ENCODE assay signal across 1 cellular context in the genomic region with DNA sequence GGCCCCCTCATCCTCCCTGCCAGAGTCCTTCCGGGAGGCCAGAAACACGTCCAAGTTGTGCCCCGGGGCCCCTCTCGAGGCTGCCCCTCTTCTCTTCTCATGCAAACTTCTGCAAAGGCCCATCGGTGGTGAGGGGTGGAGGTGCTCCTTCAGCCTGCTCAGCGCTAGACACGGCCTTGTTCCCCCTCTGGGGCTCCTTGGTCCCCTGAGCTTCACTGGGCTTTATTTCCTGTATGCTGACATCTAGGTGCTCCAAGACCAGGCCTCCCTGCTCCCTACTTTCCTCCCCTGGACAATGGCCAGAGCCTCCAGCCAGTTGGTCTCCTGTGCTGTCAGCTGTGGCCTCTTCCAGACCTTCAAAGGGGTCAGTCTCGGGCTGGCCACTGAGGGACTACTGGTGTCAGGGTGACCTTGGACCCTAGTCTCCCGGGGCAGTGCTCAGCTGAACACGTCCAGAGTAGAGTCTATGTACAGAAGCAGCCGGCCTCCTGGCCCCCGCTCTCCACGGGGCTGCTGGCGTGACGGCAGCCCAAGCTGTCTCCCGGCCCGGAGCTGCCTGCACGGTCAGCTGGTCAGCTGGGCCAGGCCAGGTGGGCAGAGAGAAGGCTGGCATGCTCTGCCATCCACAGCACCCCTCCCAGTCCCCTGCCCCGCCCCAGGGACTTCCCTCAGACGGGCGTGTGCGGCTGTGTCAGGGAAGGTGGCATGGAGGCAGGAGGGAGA.
TF ChIP-seq lines count a peak whose summit lies in the region.

No MANE protein-coding gene starts in this region.

TF ChIP-seq in HepG2, 621 proteins besides CTCF, POLR2A, EP300 and RAD21 (continued from another document and continues in another):
- TF ChIP-seq, protein P1, sequence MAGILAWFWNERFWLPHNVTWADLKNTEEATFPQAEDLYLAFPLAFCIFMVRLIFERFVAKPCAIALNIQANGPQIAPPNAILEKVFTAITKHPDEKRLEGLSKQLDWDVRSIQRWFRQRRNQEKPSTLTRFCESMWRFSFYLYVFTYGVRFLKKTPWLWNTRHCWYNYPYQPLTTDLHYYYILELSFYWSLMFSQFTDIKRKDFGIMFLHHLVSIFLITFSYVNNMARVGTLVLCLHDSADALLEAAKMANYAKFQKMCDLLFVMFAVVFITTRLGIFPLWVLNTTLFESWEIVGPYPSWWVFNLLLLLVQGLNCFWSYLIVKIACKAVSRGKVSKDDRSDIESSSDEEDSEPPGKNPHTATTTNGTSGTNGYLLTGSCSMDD (CRISPR knock-in tag; IDR thresholded peaks at IDR 0.05) = no peak
- TF ChIP-seq HOXA9 (CRISPR knock-in tag; IDR thresholded peaks at IDR 0.05; ENCODE audit: borderline replicate concordance) (no peak), NONO (IDR thresholded peaks at IDR 0.05) (no peak), NONO (CRISPR knock-in tag; conservative IDR thresholded peaks at IDR 0.05) (peak; percentile 82; the same call in 1 of the 2 replicates), ZNF850 (CRISPR knock-in tag; conservative IDR thresholded peaks at IDR 0.05) (no peak), DPF2 (CRISPR knock-in tag; IDR thresholded peaks at IDR 0.05; ENCODE audit: borderline replicate concordance, low read depth) (peak; percentile 55), ZSCAN25 (CRISPR knock-in tag; IDR thresholded peaks at IDR 0.05) (peak; percentile 66; the same call in 1 of the 2 replicates), ZNF510 (CRISPR knock-in tag; IDR thresholded peaks at IDR 0.05; ENCODE audit: low read depth) (0 out of 2 replicates have a peak, but pooled peaks have one; percentile 34), KLF13 (CRISPR knock-in tag; IDR thresholded peaks at IDR 0.05) (no peak), PCBP2 (optimal IDR thresholded peaks at IDR 0.05; ENCODE audit: low read depth, low read length, poor library complexity, severe bottlenecking) (no peak), ZMAT3 (CRISPR knock-in tag; conservative IDR thresholded peaks at IDR 0.05) (peak; percentile 91), ZBTB21 (CRISPR knock-in tag; IDR thresholded peaks at IDR 0.05) (no peak), HNF4G (IDR thresholded peaks at IDR 0.05; ENCODE audit: borderline replicate concordance, low read depth, low read length) (peak; percentile 86), HNF4G (CRISPR knock-in tag; IDR thresholded peaks at IDR 0.05; ENCODE audit: borderline replicate concordance, low read depth) (peak; percentile 97), MAFG (CRISPR knock-in tag; IDR thresholded peaks at IDR 0.05) (no peak), ZC3H13 (CRISPR knock-in tag; IDR thresholded peaks at IDR 0.05) (no peak), ZFP62 (CRISPR knock-in tag; IDR thresholded peaks at IDR 0.05) (no peak), ATM (IDR thresholded peaks at IDR 0.05; ENCODE audit: borderline replicate concordance) (no peak), KDM5B (CRISPR knock-in tag; IDR thresholded peaks at IDR 0.05; ENCODE audit: borderline replicate concordance) (peak; percentile 15; the same call in 1 of the 2 replicates), ZNF121 (CRISPR knock-in tag; IDR thresholded peaks at IDR 0.05) (no peak), MAF1 (CRISPR knock-in tag; IDR thresholded peaks at IDR 0.05; ENCODE audit: borderline replicate concordance) (no peak), ZNF598 (CRISPR knock-in tag; IDR thresholded peaks at IDR 0.05; ENCODE audit: borderline replicate concordance) (peak; percentile 63; the same call in 1 of the 2 replicates), FOXC1 (CRISPR knock-in tag; IDR thresholded peaks at IDR 0.05; ENCODE audit: borderline replicate concordance) (peak; percentile 70), ZNF737 (CRISPR knock-in tag; IDR thresholded peaks at IDR 0.05; ENCODE audit: borderline replicate concordance) (no peak), NR2F2 (IDR thresholded peaks at IDR 0.05; ENCODE audit: borderline replicate concordance, low read depth) (peak; percentile 83), SRSF9 (IDR thresholded peaks at IDR 0.05; ENCODE audit: borderline replicate concordance, insufficient read depth, low read depth, low read length, poor library complexity, severe bottlenecking) (no peak), ZNF788 (CRISPR knock-in tag; IDR thresholded peaks at IDR 0.05; ENCODE audit: borderline replicate concordance) (peak; percentile 62; the same call in 1 of the 2 replicates), FIP1L1 (IDR thresholded peaks at IDR 0.05; ENCODE audit: borderline replicate concordance, insufficient read depth, low read depth, low read length) (no peak), ZNF552 (CRISPR knock-in tag; IDR thresholded peaks at IDR 0.05; ENCODE audit: borderline replicate concordance) (no peak)
- TF ChIP-seq, protein P2, sequence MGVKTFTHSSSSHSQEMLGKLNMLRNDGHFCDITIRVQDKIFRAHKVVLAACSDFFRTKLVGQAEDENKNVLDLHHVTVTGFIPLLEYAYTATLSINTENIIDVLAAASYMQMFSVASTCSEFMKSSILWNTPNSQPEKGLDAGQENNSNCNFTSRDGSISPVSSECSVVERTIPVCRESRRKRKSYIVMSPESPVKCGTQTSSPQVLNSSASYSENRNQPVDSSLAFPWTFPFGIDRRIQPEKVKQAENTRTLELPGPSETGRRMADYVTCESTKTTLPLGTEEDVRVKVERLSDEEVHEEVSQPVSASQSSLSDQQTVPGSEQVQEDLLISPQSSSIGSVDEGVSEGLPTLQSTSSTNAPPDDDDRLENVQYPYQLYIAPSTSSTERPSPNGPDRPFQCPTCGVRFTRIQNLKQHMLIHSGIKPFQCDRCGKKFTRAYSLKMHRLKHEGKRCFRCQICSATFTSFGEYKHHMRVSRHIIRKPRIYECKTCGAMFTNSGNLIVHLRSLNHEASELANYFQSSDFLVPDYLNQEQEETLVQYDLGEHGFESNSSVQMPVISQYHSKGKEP (CRISPR knock-in tag; IDR thresholded peaks at IDR 0.05) = no peak
- TF ChIP-seq, protein P3, sequence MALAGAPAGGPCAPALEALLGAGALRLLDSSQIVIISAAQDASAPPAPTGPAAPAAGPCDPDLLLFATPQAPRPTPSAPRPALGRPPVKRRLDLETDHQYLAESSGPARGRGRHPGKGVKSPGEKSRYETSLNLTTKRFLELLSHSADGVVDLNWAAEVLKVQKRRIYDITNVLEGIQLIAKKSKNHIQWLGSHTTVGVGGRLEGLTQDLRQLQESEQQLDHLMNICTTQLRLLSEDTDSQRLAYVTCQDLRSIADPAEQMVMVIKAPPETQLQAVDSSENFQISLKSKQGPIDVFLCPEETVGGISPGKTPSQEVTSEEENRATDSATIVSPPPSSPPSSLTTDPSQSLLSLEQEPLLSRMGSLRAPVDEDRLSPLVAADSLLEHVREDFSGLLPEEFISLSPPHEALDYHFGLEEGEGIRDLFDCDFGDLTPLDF (CRISPR knock-in tag; IDR thresholded peaks at IDR 0.05) = no peak
- TF ChIP-seq, protein P4, sequence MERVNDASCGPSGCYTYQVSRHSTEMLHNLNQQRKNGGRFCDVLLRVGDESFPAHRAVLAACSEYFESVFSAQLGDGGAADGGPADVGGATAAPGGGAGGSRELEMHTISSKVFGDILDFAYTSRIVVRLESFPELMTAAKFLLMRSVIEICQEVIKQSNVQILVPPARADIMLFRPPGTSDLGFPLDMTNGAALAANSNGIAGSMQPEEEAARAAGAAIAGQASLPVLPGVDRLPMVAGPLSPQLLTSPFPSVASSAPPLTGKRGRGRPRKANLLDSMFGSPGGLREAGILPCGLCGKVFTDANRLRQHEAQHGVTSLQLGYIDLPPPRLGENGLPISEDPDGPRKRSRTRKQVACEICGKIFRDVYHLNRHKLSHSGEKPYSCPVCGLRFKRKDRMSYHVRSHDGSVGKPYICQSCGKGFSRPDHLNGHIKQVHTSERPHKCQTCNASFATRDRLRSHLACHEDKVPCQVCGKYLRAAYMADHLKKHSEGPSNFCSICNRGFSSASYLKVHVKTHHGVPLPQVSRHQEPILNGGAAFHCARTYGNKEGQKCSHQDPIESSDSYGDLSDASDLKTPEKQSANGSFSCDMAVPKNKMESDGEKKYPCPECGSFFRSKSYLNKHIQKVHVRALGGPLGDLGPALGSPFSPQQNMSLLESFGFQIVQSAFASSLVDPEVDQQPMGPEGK (CRISPR knock-in tag; IDR thresholded peaks at IDR 0.05) = peak; percentile 91
- TF ChIP-seq, protein P5, sequence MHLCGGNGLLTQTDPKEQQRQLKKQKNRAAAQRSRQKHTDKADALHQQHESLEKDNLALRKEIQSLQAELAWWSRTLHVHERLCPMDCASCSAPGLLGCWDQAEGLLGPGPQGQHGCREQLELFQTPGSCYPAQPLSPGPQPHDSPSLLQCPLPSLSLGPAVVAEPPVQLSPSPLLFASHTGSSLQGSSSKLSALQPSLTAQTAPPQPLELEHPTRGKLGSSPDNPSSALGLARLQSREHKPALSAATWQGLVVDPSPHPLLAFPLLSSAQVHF (CRISPR knock-in tag; IDR thresholded peaks at IDR 0.05) = no peak
- TF ChIP-seq, protein P6, sequence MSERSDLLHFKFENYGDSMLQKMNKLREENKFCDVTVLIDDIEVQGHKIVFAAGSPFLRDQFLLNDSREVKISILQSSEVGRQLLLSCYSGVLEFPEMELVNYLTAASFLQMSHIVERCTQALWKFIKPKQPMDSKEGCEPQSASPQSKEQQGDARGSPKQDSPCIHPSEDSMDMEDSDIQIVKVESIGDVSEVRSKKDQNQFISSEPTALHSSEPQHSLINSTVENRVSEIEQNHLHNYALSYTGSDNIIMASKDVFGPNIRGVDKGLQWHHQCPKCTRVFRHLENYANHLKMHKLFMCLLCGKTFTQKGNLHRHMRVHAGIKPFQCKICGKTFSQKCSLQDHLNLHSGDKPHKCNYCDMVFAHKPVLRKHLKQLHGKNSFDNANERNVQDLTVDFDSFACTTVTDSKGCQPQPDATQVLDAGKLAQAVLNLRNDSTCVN (CRISPR knock-in tag; IDR thresholded peaks at IDR 0.05; ENCODE audit: borderline replicate concordance) = no peak
- TF ChIP-seq, protein P7, sequence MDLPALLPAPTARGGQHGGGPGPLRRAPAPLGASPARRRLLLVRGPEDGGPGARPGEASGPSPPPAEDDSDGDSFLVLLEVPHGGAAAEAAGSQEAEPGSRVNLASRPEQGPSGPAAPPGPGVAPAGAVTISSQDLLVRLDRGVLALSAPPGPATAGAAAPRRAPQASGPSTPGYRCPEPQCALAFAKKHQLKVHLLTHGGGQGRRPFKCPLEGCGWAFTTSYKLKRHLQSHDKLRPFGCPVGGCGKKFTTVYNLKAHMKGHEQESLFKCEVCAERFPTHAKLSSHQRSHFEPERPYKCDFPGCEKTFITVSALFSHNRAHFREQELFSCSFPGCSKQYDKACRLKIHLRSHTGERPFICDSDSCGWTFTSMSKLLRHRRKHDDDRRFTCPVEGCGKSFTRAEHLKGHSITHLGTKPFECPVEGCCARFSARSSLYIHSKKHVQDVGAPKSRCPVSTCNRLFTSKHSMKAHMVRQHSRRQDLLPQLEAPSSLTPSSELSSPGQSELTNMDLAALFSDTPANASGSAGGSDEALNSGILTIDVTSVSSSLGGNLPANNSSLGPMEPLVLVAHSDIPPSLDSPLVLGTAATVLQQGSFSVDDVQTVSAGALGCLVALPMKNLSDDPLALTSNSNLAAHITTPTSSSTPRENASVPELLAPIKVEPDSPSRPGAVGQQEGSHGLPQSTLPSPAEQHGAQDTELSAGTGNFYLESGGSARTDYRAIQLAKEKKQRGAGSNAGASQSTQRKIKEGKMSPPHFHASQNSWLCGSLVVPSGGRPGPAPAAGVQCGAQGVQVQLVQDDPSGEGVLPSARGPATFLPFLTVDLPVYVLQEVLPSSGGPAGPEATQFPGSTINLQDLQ (CRISPR knock-in tag; IDR thresholded peaks at IDR 0.05) = no peak
- TF ChIP-seq, protein P8, sequence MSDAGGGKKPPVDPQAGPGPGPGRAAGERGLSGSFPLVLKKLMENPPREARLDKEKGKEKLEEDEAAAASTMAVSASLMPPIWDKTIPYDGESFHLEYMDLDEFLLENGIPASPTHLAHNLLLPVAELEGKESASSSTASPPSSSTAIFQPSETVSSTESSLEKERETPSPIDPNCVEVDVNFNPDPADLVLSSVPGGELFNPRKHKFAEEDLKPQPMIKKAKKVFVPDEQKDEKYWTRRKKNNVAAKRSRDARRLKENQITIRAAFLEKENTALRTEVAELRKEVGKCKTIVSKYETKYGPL (CRISPR knock-in tag; IDR thresholded peaks at IDR 0.05) = no peak
- TF ChIP-seq, protein P9, sequence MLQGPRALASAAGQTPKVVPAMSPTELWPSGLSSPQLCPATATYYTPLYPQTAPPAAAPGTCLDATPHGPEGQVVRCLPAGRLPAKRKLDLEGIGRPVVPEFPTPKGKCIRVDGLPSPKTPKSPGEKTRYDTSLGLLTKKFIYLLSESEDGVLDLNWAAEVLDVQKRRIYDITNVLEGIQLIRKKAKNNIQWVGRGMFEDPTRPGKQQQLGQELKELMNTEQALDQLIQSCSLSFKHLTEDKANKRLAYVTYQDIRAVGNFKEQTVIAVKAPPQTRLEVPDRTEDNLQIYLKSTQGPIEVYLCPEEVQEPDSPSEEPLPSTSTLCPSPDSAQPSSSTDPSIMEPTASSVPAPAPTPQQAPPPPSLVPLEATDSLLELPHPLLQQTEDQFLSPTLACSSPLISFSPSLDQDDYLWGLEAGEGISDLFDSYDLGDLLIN (CRISPR knock-in tag; IDR thresholded peaks at IDR 0.05; ENCODE audit: borderline replicate concordance) = no peak
- TF ChIP-seq, protein P10, sequence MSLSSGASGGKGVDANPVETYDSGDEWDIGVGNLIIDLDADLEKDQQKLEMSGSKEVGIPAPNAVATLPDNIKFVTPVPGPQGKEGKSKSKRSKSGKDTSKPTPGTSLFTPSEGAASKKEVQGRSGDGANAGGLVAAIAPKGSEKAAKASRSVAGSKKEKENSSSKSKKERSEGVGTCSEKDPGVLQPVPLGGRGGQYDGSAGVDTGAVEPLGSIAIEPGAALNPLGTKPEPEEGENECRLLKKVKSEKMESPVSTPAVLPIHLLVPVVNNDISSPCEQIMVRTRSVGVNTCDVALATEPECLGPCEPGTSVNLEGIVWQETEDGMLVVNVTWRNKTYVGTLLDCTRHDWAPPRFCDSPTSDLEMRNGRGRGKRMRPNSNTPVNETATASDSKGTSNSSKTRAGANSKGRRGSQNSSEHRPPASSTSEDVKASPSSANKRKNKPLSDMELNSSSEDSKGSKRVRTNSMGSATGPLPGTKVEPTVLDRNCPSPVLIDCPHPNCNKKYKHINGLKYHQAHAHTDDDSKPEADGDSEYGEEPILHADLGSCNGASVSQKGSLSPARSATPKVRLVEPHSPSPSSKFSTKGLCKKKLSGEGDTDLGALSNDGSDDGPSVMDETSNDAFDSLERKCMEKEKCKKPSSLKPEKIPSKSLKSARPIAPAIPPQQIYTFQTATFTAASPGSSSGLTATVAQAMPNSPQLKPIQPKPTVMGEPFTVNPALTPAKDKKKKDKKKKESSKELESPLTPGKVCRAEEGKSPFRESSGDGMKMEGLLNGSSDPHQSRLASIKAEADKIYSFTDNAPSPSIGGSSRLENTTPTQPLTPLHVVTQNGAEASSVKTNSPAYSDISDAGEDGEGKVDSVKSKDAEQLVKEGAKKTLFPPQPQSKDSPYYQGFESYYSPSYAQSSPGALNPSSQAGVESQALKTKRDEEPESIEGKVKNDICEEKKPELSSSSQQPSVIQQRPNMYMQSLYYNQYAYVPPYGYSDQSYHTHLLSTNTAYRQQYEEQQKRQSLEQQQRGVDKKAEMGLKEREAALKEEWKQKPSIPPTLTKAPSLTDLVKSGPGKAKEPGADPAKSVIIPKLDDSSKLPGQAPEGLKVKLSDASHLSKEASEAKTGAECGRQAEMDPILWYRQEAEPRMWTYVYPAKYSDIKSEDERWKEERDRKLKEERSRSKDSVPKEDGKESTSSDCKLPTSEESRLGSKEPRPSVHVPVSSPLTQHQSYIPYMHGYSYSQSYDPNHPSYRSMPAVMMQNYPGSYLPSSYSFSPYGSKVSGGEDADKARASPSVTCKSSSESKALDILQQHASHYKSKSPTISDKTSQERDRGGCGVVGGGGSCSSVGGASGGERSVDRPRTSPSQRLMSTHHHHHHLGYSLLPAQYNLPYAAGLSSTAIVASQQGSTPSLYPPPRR (CRISPR knock-in tag; IDR thresholded peaks at IDR 0.05; ENCODE audit: borderline replicate concordance) = peak; percentile 90
